In genomic region chr3:57086201-57086600, GRCh38 we compare ENCODE assay signal across 18 cellular contexts. TPM values are rescaled to one million over a fixed set of nuclear protein-coding genes. Genes with fewer than 3 reads are reported as not detected.
DNase-seq lines count a peak whose midpoint lies in the region; ATAC-seq and TF ChIP-seq lines count a peak whose summit lies in the region.
"Had no signal": no experiment of that assay in that cellular context is flagged by ENCODE, and none has a peak within 500 bp of the region (broad histone marks: within the 10 kb centered on the region; RNA-seq: fewer than 3 reads in every experiment).

No MANE protein-coding gene starts in this region.

- H3K9me2 ChIP-seq in Loucy (replicated peaks; ENCODE audit: low read depth, low read length) = no peaks in the 10 kb centered on the region

- no peaks in the 10 kb centered on the region for H4K20me1 ChIP-seq in Loucy (ENCODE audit: insufficient read depth, low read length, poor library complexity, severe bottlenecking)
- H4K20me1 ChIP-seq: BLaER1 treated with 17β-estradiol and CSF1 and Interleukin-3, amounts not matched to agents 10 nM and 100 nM had no signal

- H3K36me3 Mint-ChIP-seq in brain = no peaks in the 10 kb centered on the region
- H3K36me3 Mint-ChIP-seq: CD8-positive, alpha-beta T cell had no signal

- DNase-seq in superior temporal gyrus (ENCODE audit: extremely low spot score) (peak; percentile 79), NCI-H748 treated with DMSO at 0.1 percent for 48 hours (lab: John Stamatoyannopoulos, UW) (no peak), SHP77 (lab: John Stamatoyannopoulos, UW) (no peak)
- DNase-seq: CD8-positive, alpha-beta T cell; HFFc6; KG1; NCI-H1436; NCI-H1930; NCI-H345; NCI-H524 treated with DMSO at 0.1 percent for 48 hours; NK-92 treated with Interleukin-12 subunit alpha and Interleukin-12 subunit beta, amount 100 ng/mL, for 24 hours had no signal

- H3K79me2 ChIP-seq in Loucy (ENCODE audit: insufficient read depth, low read length) = no peaks in the 10 kb centered on the region

- no peak overlapping the region for H3K4me3 ChIP-seq in Loucy (ENCODE audit: low read length, poor library complexity, severe bottlenecking)
- H3K4me3 ChIP-seq: BLaER1 treated with 17β-estradiol and CSF1 and Interleukin-3, amounts not matched to agents 10 nM and 100 nM; SK-N-MC had no signal

- H3K27ac ChIP-seq in layer of hippocampus (ENCODE audit: low read depth, low read length) = peak overlapping the region; percentile 58
- H3K27ac ChIP-seq: BLaER1 treated with 17β-estradiol and CSF1 and Interleukin-3, amounts not matched to agents 10 nM and 100 nM; SK-N-MC had no signal

- TF ChIP-seq CTCF in Loucy (conservative IDR thresholded peaks at IDR 0.05; ENCODE audit: low read length) (no peak), brain (conservative IDR thresholded peaks at IDR 0.05) (no peak)

- no peaks in the 10 kb centered on the region for H3K9me3 Mint-ChIP-seq in brain
- H3K9me3 Mint-ChIP-seq: CD8-positive, alpha-beta T cell; HFFc6 had no signal

- H3K4me3 Mint-ChIP-seq in brain = peak overlapping the region in 1 of 5 experiments; percentile 28
- H3K4me3 Mint-ChIP-seq: CD8-positive, alpha-beta T cell; HFFc6 had no signal

- H3F3A ChIP-seq in Loucy (ENCODE audit: low read depth) = no peaks in the 10 kb centered on the region

- H3K4me1 Mint-ChIP-seq in brain = peaks cover 12% of the 10 kb centered on the region

- H3K4me2 ChIP-seq in Loucy (ENCODE audit: low read depth, low read length, poor library complexity, severe bottlenecking) = no peak overlapping the region
- H3K4me2 ChIP-seq: BLaER1 treated with 17β-estradiol and CSF1 and Interleukin-3, amounts not matched to agents 10 nM and 100 nM had no signal

- H2AFZ ChIP-seq in Loucy (ENCODE audit: low read length) = 0 out of 2 replicates have a peak overlapping the region, but pooled peaks have one; percentile 6

- H3K36me3 ChIP-seq in Loucy (ENCODE audit: insufficient read depth, low read length) = no peaks in the 10 kb centered on the region
- H3K36me3 ChIP-seq: BLaER1 treated with 17β-estradiol and CSF1 and Interleukin-3, amounts not matched to agents 10 nM and 100 nM had no signal

- no peaks in the 10 kb centered on the region for H3K4me1 ChIP-seq in Loucy (ENCODE audit: insufficient read depth, low read length, poor library complexity, severe bottlenecking)

- H3K27me3 ChIP-seq in Loucy (ENCODE audit: insufficient read depth, low read length, poor library complexity, severe bottlenecking) = no peaks in the 10 kb centered on the region
- H3K27me3 ChIP-seq in layer of hippocampus (ENCODE audit: control insufficient read depth, insufficient read depth, low read length) = no peaks in the 10 kb centered on the region
- H3K27me3 ChIP-seq: BLaER1 treated with 17β-estradiol and CSF1 and Interleukin-3, amounts not matched to agents 10 nM and 100 nM had no signal

- peak overlapping the region in 3 of 5 experiments; percentile 5 to 58 (median 31) for H3K27ac Mint-ChIP-seq in brain
- H3K27ac Mint-ChIP-seq: CD8-positive, alpha-beta T cell; HFFc6 had no signal

- no peak overlapping the region for H3K9ac ChIP-seq in Loucy (ENCODE audit: low read depth, low read length, poor library complexity, severe bottlenecking)
- H3K9ac ChIP-seq: BLaER1 treated with 17β-estradiol and CSF1 and Interleukin-3, amounts not matched to agents 10 nM and 100 nM had no signal

- H3K9me3 ChIP-seq in Loucy (ENCODE audit: insufficient read depth, low read depth, low read length) = no peaks in the 10 kb centered on the region
- H3K9me3 ChIP-seq: BLaER1 treated with 17β-estradiol and CSF1 and Interleukin-3, amounts not matched to agents 10 nM and 100 nM had no signal

- ATAC-seq in HG03159 (IDR thresholded peaks at IDR 0.05; ENCODE audit: unreplicated experiment) = no peak
- ATAC-seq: CD8-positive, alpha-beta T cell; Right ventricle myocardium inferior had no signal

- H3K27me3 Mint-ChIP-seq in brain = peaks cover 10% of the 10 kb centered on the region

RNA-seq across cellular contexts. Expression of gene SPATA12, which starts 25.7 kb away (rescaled TPM):
- not detected for polyA plus RNA-seq in brain (ENCODE audit: insufficient read depth, low read depth, low replicate concordance)
